Comparison of ENCODE assay signal across 15 cellular contexts in the genomic region with DNA sequence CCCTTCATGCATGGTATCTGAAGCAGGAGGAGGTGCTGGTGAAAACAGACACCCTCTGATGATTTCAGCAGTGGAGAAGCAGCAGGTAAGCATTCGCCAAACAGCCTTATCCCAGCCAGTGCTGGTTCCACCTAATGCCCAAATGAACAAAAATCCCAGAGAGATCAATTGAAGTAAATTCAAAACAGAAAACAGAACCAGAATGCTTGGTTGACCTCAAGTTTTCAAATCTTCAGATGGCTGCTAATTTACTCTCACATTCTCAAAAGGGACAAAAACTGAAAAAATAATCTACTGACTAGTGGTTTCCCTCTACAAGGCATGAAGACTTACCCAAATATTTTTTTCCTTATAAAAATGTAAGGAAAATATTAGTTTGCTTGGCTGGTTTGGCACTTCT.
DNase-seq lines count a peak whose midpoint lies in the region; ATAC-seq, FAIRE-seq and TF ChIP-seq lines count a peak whose summit lies in the region.
"Had no signal": no experiment of that assay in that cellular context is flagged by ENCODE, and none has a peak within 500 bp of the region (broad histone marks: within the 10 kb centered on the region; RNA-seq: fewer than 3 reads in every experiment).

No MANE protein-coding gene starts in this region.

- FAIRE-seq in H54 (lab: Jason Lieb, UNC): no peak

- TF ChIP-seq POLR2A in H54 (IDR thresholded peaks at IDR 0.05; ENCODE audit: low read depth, low read length) (no peak), breast epithelium (IDR thresholded peaks at IDR 0.05) (no peak)

- H3K27ac ChIP-seq in breast epithelium: no peak overlapping the region
- H3K27ac ChIP-seq in upper lobe of right lung: no peak overlapping the region
- H3K27ac ChIP-seq: colonic mucosa, upper lobe of left lung had no signal

- intact Hi-C loops in breast epithelium (cut with DNase I; ENCODE audit: low total_unique reads) (no loop called here), upper lobe of right lung (cut with DNase I) (no loop called here)

- DNase-seq in GM06990 (ENCODE audit: extremely low read depth, insufficient read length): peak; percentile 48
- DNase-seq in activated CD8-positive, alpha-beta memory T cell treated with anti-CD3 and anti-CD28 coated beads, Interleukin-2, amount 50 U/mL, for 4 hours: no peak
- no peak for DNase-seq in H54 (ENCODE audit: insufficient read length, low spot score)
- no peak for DNase-seq in breast epithelium (ENCODE audit: low spot score in 2 of 2)
- no peak for DNase-seq in upper lobe of right lung
- DNase-seq: colonic mucosa; left colon; naive B cell; NCI-H526; stimulated activated CD4-positive, alpha-beta T cell treated with anti-CD3 and anti-CD28 coated beads, Interleukin-15, amount 100 ng/mL, for 24 hours; T1000; upper lobe of left lung had no signal

- TF ChIP-seq CTCF in GM06990 (IDR thresholded peaks at IDR 0.05; ENCODE audit: insufficient read depth, low read length, poor library complexity, severe bottlenecking) (no peak), breast epithelium (IDR thresholded peaks at IDR 0.05) (no peak), upper lobe of right lung (IDR thresholded peaks at IDR 0.05) (no peak)

- H3K36me3 ChIP-seq in GM06990 (ENCODE audit: control insufficient read depth, insufficient read depth, low read length) (no peaks in the 10 kb centered on the region; the same call in 1 of the 2 replicates), breast epithelium (no peaks in the 10 kb centered on the region), upper lobe of right lung (peaks cover 17% of the 10 kb centered on the region)
- H3K36me3 ChIP-seq: colonic mucosa had no signal

- H3K27me3 ChIP-seq in GM06990 (replicated peaks; ENCODE audit: control insufficient read depth, insufficient read depth, low read length) (no peaks in the 10 kb centered on the region), breast epithelium (no peaks in the 10 kb centered on the region), upper lobe of right lung (no peaks in the 10 kb centered on the region)
- H3K27me3 ChIP-seq: colonic mucosa, upper lobe of left lung had no signal

- H3K9me3 ChIP-seq in breast epithelium: no peaks in the 10 kb centered on the region
- no peaks in the 10 kb centered on the region for H3K9me3 ChIP-seq in upper lobe of right lung
- H3K9me3 ChIP-seq: colonic mucosa, upper lobe of left lung had no signal

- ATAC-seq in GM19023 (IDR thresholded peaks at IDR 0.05; ENCODE audit: unreplicated experiment) (peak; percentile 7), HG02759 (IDR thresholded peaks at IDR 0.05; ENCODE audit: unreplicated experiment) (peak; percentile 6), HG03571 (IDR thresholded peaks at IDR 0.05; ENCODE audit: unreplicated experiment) (peak; percentile 27), upper lobe of right lung (no peak)
- ATAC-seq: left colon had no signal

- no peak overlapping the region; the same call in 1 of the 2 replicates for H3K4me3 ChIP-seq in GM06990 (replicated peaks; ENCODE audit: low read depth, low read length)
- H3K4me3 ChIP-seq in breast epithelium: no peak overlapping the region
- H3K4me3 ChIP-seq in upper lobe of right lung: no peak overlapping the region
- H3K4me3 ChIP-seq: colonic mucosa, upper lobe of left lung had no signal

- no peaks in the 10 kb centered on the region for H3K4me1 ChIP-seq in breast epithelium
- no peaks in the 10 kb centered on the region for H3K4me1 ChIP-seq in upper lobe of right lung
- H3K4me1 ChIP-seq: colonic mucosa, upper lobe of left lung had no signal
